ENCODE assay signal across 8 cellular contexts in genomic region chr12:106357549-106358409, GRCh38. TPM values are rescaled to one million over a fixed set of nuclear protein-coding genes. Genes with fewer than 3 reads are reported as not detected.
DNase-seq lines count a peak whose midpoint lies in the region; ATAC-seq lines count a peak whose summit lies in the region.

Gene POLR3B, plus strand, starts transcription at chr12:106357748. Its CDS starts 132 bp downstream, at chr12:106357880.

- POLR2A ChIA-PET in activated CD4-positive, alpha-beta T cell treated with anti-CD3 and anti-CD28 coated beads, Interleukin-2, amount 10 ng/mL, durations not matched to agents 7 days and 5 days (lab: Charles Lee), result interaction anchor here (0.6 to 0.7 kb wide), 2 partner anchors 288 to 643 kb away, joined by 3 read pairs; no protein-coding TSS in a partner anchor

- peaks cover 16 to 27% (median 21%) of the 10 kb centered on the region in 10 experiments for H3K4me1 ChIP-seq in BLaER1 treated with 17β-estradiol and CSF1 and Interleukin-3, amounts not matched to agents 10 nM and 100 nM

- H3K27me3 Mint-ChIP-seq in activated CD4-positive, alpha-beta T cell treated with anti-CD3 and anti-CD28 coated beads, Interleukin-2, amount 10 ng/mL, durations not matched to agents 7 days and 5 days, result no peaks in the 10 kb centered on the region

- no peaks in the 10 kb centered on the region for H3K9me3 Mint-ChIP-seq in activated CD4-positive, alpha-beta T cell treated with anti-CD3 and anti-CD28 coated beads, Interleukin-2, amount 10 ng/mL, durations not matched to agents 7 days and 5 days

- H3K36me3 ChIP-seq in BLaER1 treated with 17β-estradiol and CSF1 and Interleukin-3, amounts not matched to agents 10 nM and 100 nM, result peaks cover 0 to 5% (median 0%) of the 10 kb centered on the region in 11 experiments; a peak in 1 of 22 replicates

- peak within 1 kb of the TSS; percentile 75 to 88 (median 83) for H3K9ac ChIP-seq in BLaER1 treated with 17β-estradiol and CSF1 and Interleukin-3, amounts not matched to agents 10 nM and 100 nM

- H3K27ac ChIP-seq in BLaER1 treated with 17β-estradiol and CSF1 and Interleukin-3, amounts not matched to agents 10 nM and 100 nM, result peak within 1 kb of the TSS; percentile 61 to 92 (median 84)

- H3K4me3 Mint-ChIP-seq in activated CD4-positive, alpha-beta T cell treated with anti-CD3 and anti-CD28 coated beads, Interleukin-2, amount 10 ng/mL, durations not matched to agents 7 days and 5 days, result peak within 1 kb of the TSS; percentile 87

- CTCF ChIA-PET in activated CD4-positive, alpha-beta T cell treated with anti-CD3 and anti-CD28 coated beads, Interleukin-2, amount 10 ng/mL, durations not matched to agents 7 days and 5 days (lab: Charles Lee), result interaction anchor here (0.5 to 2.5 kb wide), 28 partner anchors 9 to 1310 kb away, joined by 3 to 19 read pairs (median 3); no protein-coding TSS in a partner anchor

- ATAC-seq in HG03460 (IDR thresholded peaks at IDR 0.05; ENCODE audit: unreplicated experiment), result peak; percentile 89

- peak within 1 kb of the TSS; percentile 59 to 82 (median 70) for H3K4me3 ChIP-seq in BLaER1 treated with 17β-estradiol and CSF1 and Interleukin-3, amounts not matched to agents 10 nM and 100 nM

- peaks cover 0 to 11% (median 0%) of the 10 kb centered on the region in 11 experiments; a peak in 2 of 22 replicates for H4K20me1 ChIP-seq in BLaER1 treated with 17β-estradiol and CSF1 and Interleukin-3, amounts not matched to agents 10 nM and 100 nM

- H3K4me2 ChIP-seq in BLaER1 treated with 17β-estradiol and CSF1 and Interleukin-3, amounts not matched to agents 10 nM and 100 nM, result peak within 1 kb of the TSS; percentile 76 to 94 (median 88)

- H3K27me3 ChIP-seq in BLaER1 treated with 17β-estradiol and CSF1 and Interleukin-3, amounts not matched to agents 10 nM and 100 nM, result no peaks in the 10 kb centered on the region

- DNase-seq in GM19240 (ENCODE audit: insufficient read length, low spot score), result peak; percentile 86
- peak; percentile 55 for DNase-seq in NCI-H524 treated with DMSO at 0.1 percent for 48 hours (lab: John Stamatoyannopoulos, UW)
- peak; percentile 97 for DNase-seq in activated CD4-positive, alpha-beta T cell treated with anti-CD3 and anti-CD28 coated beads, Interleukin-2, amount 10 ng/mL, durations not matched to agents 7 days and 5 days
- peak; percentile 34 for DNase-seq in cortex of kidney (lab: John Stamatoyannopoulos, UW)
- DNase-seq in left kidney (ENCODE audit: low read depth, low spot score), result peak; percentile 98
- DNase-seq in stimulated activated CD4-positive, alpha-beta T cell treated with anti-CD3 and anti-CD28 coated beads, Interleukin-2, amount 100 ng/mL, for 24 hours, result peak; percentile 95 to 96

- H3K9me3 ChIP-seq in BLaER1 treated with 17β-estradiol and CSF1 and Interleukin-3, amounts not matched to agents 10 nM and 100 nM (replicated peaks in 1 of 11), result no peaks in the 10 kb centered on the region

- no peaks in the 10 kb centered on the region for H3K36me3 Mint-ChIP-seq in activated CD4-positive, alpha-beta T cell treated with anti-CD3 and anti-CD28 coated beads, Interleukin-2, amount 10 ng/mL, durations not matched to agents 7 days and 5 days (ENCODE audit: low read depth)

- peaks cover 18% of the 10 kb centered on the region for H3K4me1 Mint-ChIP-seq in activated CD4-positive, alpha-beta T cell treated with anti-CD3 and anti-CD28 coated beads, Interleukin-2, amount 10 ng/mL, durations not matched to agents 7 days and 5 days

- H3K27ac Mint-ChIP-seq in activated CD4-positive, alpha-beta T cell treated with anti-CD3 and anti-CD28 coated beads, Interleukin-2, amount 10 ng/mL, durations not matched to agents 7 days and 5 days, result peak within 1 kb of the TSS; percentile 92

RNA-seq across cellular contexts. Expression of gene POLR3B, which starts in this region (rescaled TPM):
- total RNA-seq in activated CD4-positive, alpha-beta T cell treated with anti-CD3 and anti-CD28 coated beads, Interleukin-2, amount 10 ng/mL, durations not matched to agents 7 days and 5 days, result 1 to 10 TPM; 5.3 to 6.1 TPM

Comparison
In these comparisons a context has a peak if more than half of its experiments do, and no peak if none do; other contexts are left out.
1. Peak in every context shown above with its lines: DNase-seq, ATAC-seq, H3K4me3 ChIP-seq and H3K27ac ChIP-seq.
2. DNase-seq: peak in every context shown above with its lines; median percentile 98 in left kidney; 97 in activated CD4-positive, alpha-beta T cell treated with anti-CD3 and anti-CD28 coated beads, Interleukin-2, amount 10 ng/mL, durations not matched to agents 7 days and 5 days; 96 in stimulated activated CD4-positive, alpha-beta T cell treated with anti-CD3 and anti-CD28 coated beads, Interleukin-2, amount 100 ng/mL, for 24 hours; 86 in GM19240; 55 in NCI-H524 treated with DMSO at 0.1 percent for 48 hours; 34 in cortex of kidney.